ENCODE assay signal across 1 cellular context in the genomic region with DNA sequence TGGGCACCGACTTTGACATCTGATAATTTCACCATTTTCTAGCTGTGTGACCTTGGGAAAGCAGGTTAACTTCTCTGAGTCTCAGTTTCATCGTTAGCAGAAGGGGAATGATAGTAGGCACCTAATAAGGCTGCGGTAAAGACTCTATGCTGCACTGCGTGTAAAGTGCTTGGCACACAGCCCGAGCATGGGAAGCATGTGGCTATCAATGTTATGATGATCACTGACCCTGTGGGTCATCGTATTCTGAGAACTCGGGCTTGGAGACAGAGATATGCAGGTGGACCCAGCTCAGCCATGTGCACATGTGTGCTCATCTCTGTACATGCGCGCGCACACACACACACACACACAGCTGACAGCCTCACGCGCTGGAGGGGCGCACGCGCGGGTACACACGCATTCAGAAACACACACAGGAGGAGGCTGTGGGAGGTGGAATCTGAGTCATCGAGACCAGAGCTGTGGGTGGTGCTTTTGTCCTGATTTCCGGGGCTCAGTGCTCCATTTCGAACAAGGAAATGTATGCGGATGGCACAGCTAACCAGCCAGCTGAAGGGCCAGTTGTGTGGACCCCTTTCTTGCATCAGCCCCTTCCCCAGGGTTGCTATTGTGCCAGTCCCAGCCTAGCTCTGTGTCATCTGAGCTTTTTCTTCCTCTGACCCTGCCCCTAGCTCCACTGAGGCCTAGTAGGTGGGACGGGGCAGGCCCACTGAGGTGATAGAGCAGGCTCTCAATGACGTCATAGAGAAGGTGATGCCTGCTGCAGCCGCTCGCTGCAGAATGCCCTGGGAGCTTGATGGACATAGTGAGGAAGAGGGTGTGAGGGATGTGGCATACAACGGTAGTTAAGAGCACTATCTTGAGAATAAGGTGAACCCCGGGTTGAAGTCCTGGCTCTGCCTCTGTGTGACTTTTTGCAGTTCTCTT.
TF ChIP-seq lines count a peak whose summit lies in the region.

No MANE protein-coding gene starts in this region.

TF ChIP-seq in HEK293, 187 proteins besides CTCF, POLR2A, EP300 and RAD21 (continued from another document):
- TF ChIP-seq, protein P1, sequence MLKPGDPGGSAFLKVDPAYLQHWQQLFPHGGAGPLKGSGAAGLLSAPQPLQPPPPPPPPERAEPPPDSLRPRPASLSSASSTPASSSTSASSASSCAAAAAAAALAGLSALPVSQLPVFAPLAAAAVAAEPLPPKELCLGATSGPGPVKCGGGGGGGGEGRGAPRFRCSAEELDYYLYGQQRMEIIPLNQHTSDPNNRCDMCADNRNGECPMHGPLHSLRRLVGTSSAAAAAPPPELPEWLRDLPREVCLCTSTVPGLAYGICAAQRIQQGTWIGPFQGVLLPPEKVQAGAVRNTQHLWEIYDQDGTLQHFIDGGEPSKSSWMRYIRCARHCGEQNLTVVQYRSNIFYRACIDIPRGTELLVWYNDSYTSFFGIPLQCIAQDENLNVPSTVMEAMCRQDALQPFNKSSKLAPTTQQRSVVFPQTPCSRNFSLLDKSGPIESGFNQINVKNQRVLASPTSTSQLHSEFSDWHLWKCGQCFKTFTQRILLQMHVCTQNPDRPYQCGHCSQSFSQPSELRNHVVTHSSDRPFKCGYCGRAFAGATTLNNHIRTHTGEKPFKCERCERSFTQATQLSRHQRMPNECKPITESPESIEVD (tag by site-specific recombination; IDR thresholded peaks at IDR 0.05): no peak
- TF ChIP-seq SP2 (tag by site-specific recombination; IDR thresholded peaks at IDR 0.05) (no peak), ZNF133 (tag by site-specific recombination; IDR thresholded peaks at IDR 0.05) (no peak)
